In genomic region chr10:34835908-34836558, GRCh38 we compare ENCODE assay signal across 17 cellular contexts. TPM values are rescaled to one million over a fixed set of nuclear protein-coding genes. Genes with fewer than 3 reads are reported as not detected.
DNase-seq lines count a peak whose midpoint lies in the region; ATAC-seq and TF ChIP-seq lines count a peak whose summit lies in the region.
"Had no signal": no experiment of that assay in that cellular context is flagged by ENCODE, and none has a peak within 500 bp of the region (broad histone marks: within the 10 kb centered on the region; RNA-seq: fewer than 3 reads in every experiment).

No MANE protein-coding gene starts in this region.

- H3K27me3 Mint-ChIP-seq in activated T-cell treated with anti-CD3 and anti-CD28 coated beads, Interleukin-2, amount 50 U/mL, for 72 hours (ENCODE audit: low read depth) = peaks cover 6% of the 10 kb centered on the region

- H3K4me1 Mint-ChIP-seq in activated T-cell treated with anti-CD3 and anti-CD28 coated beads, Interleukin-2, amount 50 U/mL, for 72 hours (ENCODE audit: low read depth) = no peaks in the 10 kb centered on the region
- H3K4me1 Mint-ChIP-seq: nephron had no signal

- no peaks in the 10 kb centered on the region for H3K36me3 Mint-ChIP-seq in activated T-cell treated with anti-CD3 and anti-CD28 coated beads, Interleukin-2, amount 50 U/mL, for 72 hours (ENCODE audit: insufficient read depth in 2 of 2)

- no peak overlapping the region for H3K4me3 Mint-ChIP-seq in activated T-cell treated with anti-CD3 and anti-CD28 coated beads, Interleukin-2, amount 50 U/mL, for 72 hours
- H3K4me3 Mint-ChIP-seq: activated CD8-positive, alpha-beta T cell treated with anti-CD3 and anti-CD28 coated beads for 36 hours; nephron had no signal

- TF ChIP-seq POLR2A in GM18505 (IDR thresholded peaks at IDR 0.05; ENCODE audit: borderline replicate concordance, extremely low read depth, insufficient read depth, insufficient read length) = no peak

- intact Hi-C loops in head of caudate nucleus (cut with DNase I) = no loop called here
- intact Hi-C loops in sciatic nerve (cut with DNase I) = no loop called here

- peaks cover 0 to 2% of the 10 kb centered on the region in 2 donors for H3K9me3 Mint-ChIP-seq in activated T-cell treated with anti-CD3 and anti-CD28 coated beads, Interleukin-2, amount 50 U/mL, for 72 hours
- H3K9me3 Mint-ChIP-seq: activated CD8-positive, alpha-beta T cell treated with anti-CD3 and anti-CD28 coated beads for 36 hours; nephron had no signal

- ATAC-seq in GM18505 (IDR thresholded peaks at IDR 0.05; ENCODE audit: unreplicated experiment) (peak; percentile 77), GM19463 (IDR thresholded peaks at IDR 0.05; ENCODE audit: unreplicated experiment) (peak; percentile 83), HG03060 (IDR thresholded peaks at IDR 0.05; ENCODE audit: low read depth, unreplicated experiment) (peak; percentile 63), sciatic nerve (no peak), GM21717 (IDR thresholded peaks at IDR 0.05; ENCODE audit: unreplicated experiment) (no peak)
- no peak for ATAC-seq in activated T-cell treated with anti-CD3 and anti-CD28 coated beads, Interleukin-2, amount 50 U/mL, for 72 hours (replicated peaks in 1 of 2)
- ATAC-seq: activated CD8-positive, alpha-beta T cell treated with anti-CD3 and anti-CD28 coated beads for 36 hours had no signal

- H3K27ac Mint-ChIP-seq in activated T-cell treated with anti-CD3 and anti-CD28 coated beads, Interleukin-2, amount 50 U/mL, for 72 hours = no peak overlapping the region
- H3K27ac Mint-ChIP-seq: activated CD8-positive, alpha-beta T cell treated with anti-CD3 and anti-CD28 coated beads for 36 hours; nephron had no signal

- peak in 29 of 42 donors; percentile 22 to 79 (median 47) for DNase-seq in head of caudate nucleus
- no peak for DNase-seq in sciatic nerve (ENCODE audit: low spot score)
- no peak for DNase-seq in activated T-cell treated with anti-CD3 and anti-CD28 coated beads, Interleukin-2, amount 50 U/mL, for 72 hours
- no peak for DNase-seq in NCI-H526 treated with DMSO at 0.1 percent for 48 hours (lab: John Stamatoyannopoulos, UW)
- DNase-seq: activated CD8-positive, alpha-beta T cell treated with anti-CD3 and anti-CD28 coated beads for 36 hours; activated effector memory CD4-positive, alpha-beta T cell treated with anti-CD3 and anti-CD28 coated beads, Interleukin-2, amount 50 U/mL, for 16 hours; BE2C; DMS79 treated with DMSO at 0.1 percent for 48 hours; HCEC 1CT; NCI-H1930; NCI-H774; SIG-M5 had no signal

RNA-seq across cellular contexts. Expression of gene PARD3, which starts 20.9 kb away (rescaled TPM):
- 46.1 TPM for total RNA-seq in sciatic nerve
- 1 to 10 TPM; 2.3 to 3.7 TPM for total RNA-seq in activated T-cell treated with anti-CD3 and anti-CD28 coated beads, Interleukin-2, amount 50 U/mL, for 72 hours

Comparison
In these comparisons a context has a peak if more than half of its experiments do, and no peak if none do; other contexts are left out.
1. ATAC-seq: peak in GM18505 (single experiment), GM19463 (single experiment) and HG03060 (single experiment); none in sciatic nerve (single experiment), activated T-cell treated with anti-CD3 and anti-CD28 coated beads, Interleukin-2, amount 50 U/mL, for 72 hours (0 of 2) and GM21717 (single experiment).
2. DNase-seq: peak in head of caudate nucleus (29 of 42); none in sciatic nerve (single experiment), activated T-cell treated with anti-CD3 and anti-CD28 coated beads, Interleukin-2, amount 50 U/mL, for 72 hours (0 of 2) and NCI-H526 treated with DMSO at 0.1 percent for 48 hours (single experiment).